8 cellular contexts compared by ENCODE assay signal in genomic region chr14:65281991-65282908, GRCh38.
DNase-seq lines count a peak whose midpoint lies in the region; TF ChIP-seq lines count a peak whose summit lies in the region.

No MANE protein-coding gene starts in this region.

- no peaks in the 10 kb centered on the region for H3K9me3 Mint-ChIP-seq in chondrocyte (ENCODE audit: low read depth)

- H4K5ac ChIP-seq in mesendoderm (ENCODE audit: low read length): no peak overlapping the region

- no peaks in the 10 kb centered on the region for H3K27me3 Mint-ChIP-seq in chondrocyte (ENCODE audit: low read depth)

- H3K4me2 ChIP-seq in mesendoderm (ENCODE audit: low read length): no peak overlapping the region

- peak overlapping the region; percentile 70 for H2BK5ac ChIP-seq in mesendoderm (ENCODE audit: low read length)

- no peaks in the 10 kb centered on the region for H3K36me3 Mint-ChIP-seq in chondrocyte (ENCODE audit: low read depth)

- H3K4me1 ChIP-seq in mesendoderm (ENCODE audit: control insufficient read depth, low read depth, low read length) (peaks cover 6% of the 10 kb centered on the region), vagina (peaks cover 10% of the 10 kb centered on the region)

- TF ChIP-seq CTCF in chondrocyte (IDR thresholded peaks at IDR 0.05): no peak
- TF ChIP-seq CTCF in vagina (IDR thresholded peaks at IDR 0.05): no peak
- no peak for TF ChIP-seq CTCF in RWPE1 (conservative IDR thresholded peaks at IDR 0.05; ENCODE audit: low read depth)

- H3K27ac ChIP-seq in mesendoderm (ENCODE audit: low read depth, low read length): peak overlapping the region; percentile 74
- peak overlapping the region; percentile 30 for H3K27ac ChIP-seq in vagina
- no peak overlapping the region for H3K27ac ChIP-seq in RWPE1

- no CpG with 5 or more reads among the region's 12 CpGs for WGBS in mesendoderm (ENCODE audit: extremely low coverage, insufficient coverage, low lambda C conversion rate)

- peak overlapping the region; percentile 72 for H3K18ac ChIP-seq in mesendoderm (ENCODE audit: low read length)

- peaks cover 22% of the 10 kb centered on the region for H3K4me1 Mint-ChIP-seq in chondrocyte (ENCODE audit: low read depth)

- H3K4ac ChIP-seq in mesendoderm (ENCODE audit: low read depth, low read length): peak overlapping the region; percentile 95

- H3K79me1 ChIP-seq in mesendoderm (ENCODE audit: low read length): no peaks in the 10 kb centered on the region

- DNase-seq in ELF-1 (ENCODE audit: low read depth, low spot score) (peak; percentile 90), NAMALWA (ENCODE audit: low spot score) (peak; percentile 13), chondrocyte (ENCODE audit: low spot score) (no peak), mesendoderm (peak; percentile 97), vagina (ENCODE audit: extremely low spot score in 2 of 2) (no peak), NCI-H187 (lab: John Stamatoyannopoulos, UW) (no peak), RWPE1 (ENCODE audit: low spot score) (no peak)
- DNase-seq in effector CD8-positive, alpha-beta T cell (lab: John Stamatoyannopoulos, UW): no peak

- no peaks in the 10 kb centered on the region for H3K9me3 ChIP-seq in vagina

- H3K27ac Mint-ChIP-seq in chondrocyte (ENCODE audit: unreplicated experiment): peak overlapping the region; percentile 19

- peak overlapping the region; percentile 60 for H3K9ac ChIP-seq in mesendoderm (ENCODE audit: low read length)

- H2BK120ac ChIP-seq in mesendoderm (ENCODE audit: low read depth, low read length): no peak overlapping the region

- no peak overlapping the region for H3K4me3 Mint-ChIP-seq in chondrocyte (ENCODE audit: unreplicated experiment)

- H3K27me3 ChIP-seq in mesendoderm (ENCODE audit: insufficient read depth, low read length, poor library complexity): no peaks in the 10 kb centered on the region
- H3K27me3 ChIP-seq in vagina: no peaks in the 10 kb centered on the region

- POLR2A ChIA-PET in RWPE1 (lab: Yijun Ruan, JAX; ENCODE audit: low non-redundant PET): no interaction called here

- intact Hi-C loops in vagina (cut with DNase I): no loop called here

- no peak overlapping the region for H3K23ac ChIP-seq in mesendoderm (ENCODE audit: low read length)

- no peak overlapping the region for H2AK5ac ChIP-seq in mesendoderm (ENCODE audit: low read length)

- H2BK15ac ChIP-seq in mesendoderm (replicated peaks; ENCODE audit: low read depth): peak overlapping the region; percentile 21

- no peaks in the 10 kb centered on the region for H3K79me2 ChIP-seq in mesendoderm (ENCODE audit: control insufficient read depth, insufficient read depth, low read length)

- H3K56ac ChIP-seq in mesendoderm (ENCODE audit: low read length): peak overlapping the region; percentile 77

- no peak overlapping the region for H3K4me3 ChIP-seq in mesendoderm (ENCODE audit: low read length)
- peak overlapping the region; percentile 27 to 32 for H3K4me3 ChIP-seq in vagina

- H3K36me3 ChIP-seq in mesendoderm (ENCODE audit: control insufficient read depth, insufficient read depth, low read length) (no peaks in the 10 kb centered on the region), vagina (no peaks in the 10 kb centered on the region)

- no peak overlapping the region for H4K8ac ChIP-seq in mesendoderm (ENCODE audit: low read depth, low read length)

- CTCF ChIA-PET in RWPE1 (lab: Yijun Ruan, JAX): interaction anchor here (0.6 kb wide), 1 partner anchor 16 kb away, joined by 5 read pairs; no protein-coding TSS in a partner anchor

- TF ChIP-seq POLR2A in vagina (IDR thresholded peaks at IDR 0.05): no peak

Comparison
In these comparisons a context has a peak if more than half of its experiments do, and no peak if none do; other contexts are left out.
1. DNase-seq: peak in ELF-1 (single experiment), NAMALWA (single experiment) and mesendoderm (single experiment); none in chondrocyte (single experiment), vagina (0 of 2), NCI-H187 (0 of 2), RWPE1 (single experiment) and effector CD8-positive, alpha-beta T cell (single experiment).